ENCODE assay signal across 9 cellular contexts in the genomic region with DNA sequence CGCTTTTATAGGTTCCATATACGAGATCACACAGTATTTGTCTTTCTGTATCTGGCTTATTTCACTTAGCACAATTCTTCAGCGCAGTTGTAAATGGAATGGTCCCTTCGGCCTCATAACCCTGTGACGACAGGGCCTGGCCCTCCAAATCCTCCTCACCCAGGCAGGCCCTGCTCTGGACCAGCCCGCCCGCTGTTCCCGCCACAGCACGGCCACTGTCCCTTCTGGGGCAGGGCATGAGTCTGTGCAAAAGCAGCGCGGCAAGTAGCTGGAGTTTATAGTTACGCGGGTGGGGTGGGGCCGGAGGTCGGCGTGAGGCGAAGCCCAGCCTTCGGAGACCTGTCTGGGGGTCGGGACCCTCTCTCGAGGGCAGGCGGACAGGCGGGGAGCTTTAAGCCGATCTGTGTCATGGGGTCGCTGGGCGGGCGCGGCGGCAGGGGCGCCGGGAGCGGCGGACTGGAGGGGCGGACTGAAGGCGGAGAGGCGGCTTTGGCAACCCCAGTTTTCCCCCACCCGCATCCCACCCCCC. TPM values are rescaled to one million over a fixed set of nuclear protein-coding genes. Genes with fewer than 3 reads are reported as not detected.
DNase-seq lines count a peak whose midpoint lies in the region; ATAC-seq, FAIRE-seq and TF ChIP-seq lines count a peak whose summit lies in the region.
"Had no signal": no experiment of that assay in that cellular context is flagged by ENCODE, and none has a peak within 500 bp of the region (broad histone marks: within the 10 kb centered on the region; RNA-seq: fewer than 3 reads in every experiment).

No MANE protein-coding gene starts in this region.

- H3K4me2 ChIP-seq in trophoblast cell (ENCODE audit: low read length): peak overlapping the region; percentile 90

- no peaks in the 10 kb centered on the region for H3K9me3 ChIP-seq in trophoblast cell (ENCODE audit: insufficient read depth, low read depth, low read length)

- peaks cover 12% of the 10 kb centered on the region for H3K4me1 Mint-ChIP-seq in WTC11
- H3K4me1 Mint-ChIP-seq in activated T-cell treated with anti-CD3 and anti-CD28 coated beads, Interleukin-2, amount 50 U/mL, for 72 hours (ENCODE audit: low read depth): no peaks in the 10 kb centered on the region

- POLR2A ChIA-PET in WTC11 (lab: Charles Lee): interaction anchor here (0.7 to 1.2 kb wide), 2 partner anchors 12 to 18 kb away, joined by 3 read pairs; partner anchors contain the start of gene AP3S2

- peaks cover 7 to 9% of the 10 kb centered on the region in 2 experiments for H3K4me1 ChIP-seq in trophoblast cell (ENCODE audit: control insufficient read depth in 1 of 2, insufficient read depth in 2 of 2, low read length in 2 of 2)

- intact Hi-C loops in left cardiac atrium (cut with DNase I): loop anchor here in 1 of 2 donors (5.0 kb wide), 1 partner anchor 155 kb away; no protein-coding TSS in a partner anchor

- H3K14ac ChIP-seq in trophoblast cell (ENCODE audit: low read length): peak overlapping the region; percentile 80

- H3K4me3 ChIP-seq in trophoblast cell (ENCODE audit: low read depth, low read length): peak overlapping the region; percentile 87

- WGBS in trophoblast cell (ENCODE audit: extremely low coverage, insufficient coverage, insufficient read length): no CpG with 5 or more reads among the region's 36 CpGs

- H3K4ac ChIP-seq in trophoblast cell (ENCODE audit: low read depth, low read length): peak overlapping the region; percentile 60

- peaks cover 4% of the 10 kb centered on the region for H3K79me2 ChIP-seq in trophoblast cell (ENCODE audit: control insufficient read depth, insufficient read depth, low read length, poor library complexity)

- FAIRE-seq in GM19239 (lab: Jason Lieb, UNC): no peak
- FAIRE-seq: endometrium had no signal

- H3K23ac ChIP-seq in trophoblast cell (ENCODE audit: low read length): no peak overlapping the region

- no peaks in the 10 kb centered on the region for H3K9me3 Mint-ChIP-seq in WTC11
- no peaks in the 10 kb centered on the region for H3K9me3 Mint-ChIP-seq in activated T-cell treated with anti-CD3 and anti-CD28 coated beads, Interleukin-2, amount 50 U/mL, for 72 hours

- peaks cover 21% of the 10 kb centered on the region for H3K27me3 Mint-ChIP-seq in WTC11 (ENCODE audit: low read depth)
- peaks cover 41% of the 10 kb centered on the region for H3K27me3 Mint-ChIP-seq in activated T-cell treated with anti-CD3 and anti-CD28 coated beads, Interleukin-2, amount 50 U/mL, for 72 hours (ENCODE audit: low read depth)

- peak overlapping the region; percentile 58 for H4K12ac ChIP-seq in trophoblast cell (ENCODE audit: low read depth, low read length)

- H4K91ac ChIP-seq in trophoblast cell (ENCODE audit: low read depth, low read length): peak overlapping the region; percentile 60

- H3K9ac ChIP-seq in trophoblast cell (ENCODE audit: low read length): peak overlapping the region; percentile 79

- no peak overlapping the region for H2BK5ac ChIP-seq in trophoblast cell (ENCODE audit: low read depth, low read length, poor library complexity)

- H3K27ac ChIP-seq in trophoblast cell (ENCODE audit: low read depth, low read length): no peak overlapping the region

- peak overlapping the region; percentile 34 for H2BK12ac ChIP-seq in trophoblast cell (ENCODE audit: low read length)

- CTCF ChIA-PET in WTC11 (lab: Charles Lee): interaction anchor here (1.1 to 2.4 kb wide), 12 partner anchors 13 to 381 kb away, joined by 3 to 18 read pairs (median 6); partner anchors contain the start of gene AP3S2

- DNase-seq in EH (ENCODE audit: low read depth) (peak; percentile 45), WTC11 (ENCODE audit: low spot score) (peak; percentile 42), left cardiac atrium (peak; percentile 54), trophoblast cell (peak in 1 of 2 donors; percentile 50), GM19239 (ENCODE audit: insufficient read length, low spot score) (no peak), NCI-H2029 (lab: John Stamatoyannopoulos, UW) (no peak)
- DNase-seq in activated T-cell treated with anti-CD3 and anti-CD28 coated beads, Interleukin-2, amount 50 U/mL, for 72 hours: no peak

- H4K8ac ChIP-seq in trophoblast cell (ENCODE audit: low read depth, low read length): peak overlapping the region; percentile 91

- no peak overlapping the region for H3K27ac Mint-ChIP-seq in WTC11
- no peak overlapping the region for H3K27ac Mint-ChIP-seq in activated T-cell treated with anti-CD3 and anti-CD28 coated beads, Interleukin-2, amount 50 U/mL, for 72 hours

- ATAC-seq in WTC11: peak; percentile 60
- peak; percentile 85 to 87 for ATAC-seq in left cardiac atrium
- no peak for ATAC-seq in activated T-cell treated with anti-CD3 and anti-CD28 coated beads, Interleukin-2, amount 50 U/mL, for 72 hours (replicated peaks in 1 of 2)
- ATAC-seq in GM18870 (IDR thresholded peaks at IDR 0.05; ENCODE audit: unreplicated experiment): no peak

- TF ChIP-seq CTCF in WTC11 (IDR thresholded peaks at IDR 0.05): no peak

- H3K18ac ChIP-seq in trophoblast cell (ENCODE audit: low read length): peak overlapping the region; percentile 92

- H2AK5ac ChIP-seq in trophoblast cell (ENCODE audit: low read length): no peak overlapping the region

- H3K79me1 ChIP-seq in trophoblast cell (ENCODE audit: low read length): peaks cover 10% of the 10 kb centered on the region

- no peaks in the 10 kb centered on the region for H3K27me3 ChIP-seq in trophoblast cell (ENCODE audit: insufficient read depth, low read length)

- H3K4me3 Mint-ChIP-seq in WTC11: peak overlapping the region; percentile 69
- H3K4me3 Mint-ChIP-seq in activated T-cell treated with anti-CD3 and anti-CD28 coated beads, Interleukin-2, amount 50 U/mL, for 72 hours: peak overlapping the region in 1 of 2 donors; percentile 53

- H3K36me3 ChIP-seq in trophoblast cell (ENCODE audit: control insufficient read depth in 1 of 2, insufficient read depth in 2 of 2, low read length in 2 of 2): no peaks in the 10 kb centered on the region

- H2AFZ ChIP-seq in trophoblast cell (ENCODE audit: insufficient read depth, low read length, poor library complexity): peak overlapping the region; percentile 89

- no peaks in the 10 kb centered on the region for H3K36me3 Mint-ChIP-seq in WTC11
- H3K36me3 Mint-ChIP-seq in activated T-cell treated with anti-CD3 and anti-CD28 coated beads, Interleukin-2, amount 50 U/mL, for 72 hours (ENCODE audit: insufficient read depth in 2 of 2): no peaks in the 10 kb centered on the region

- peak overlapping the region; percentile 59 for H2BK120ac ChIP-seq in trophoblast cell (ENCODE audit: insufficient read depth, low read length, poor library complexity)

TF ChIP-seq in WTC11, 78 proteins besides CTCF, POLR2A, EP300 and RAD21 (continues in another document):
- no peak for TF ChIP-seq NFYB (CRISPR knock-in tag; conservative IDR thresholded peaks at IDR 0.05; ENCODE audit: low read depth)
- TF ChIP-seq, protein P1, sequence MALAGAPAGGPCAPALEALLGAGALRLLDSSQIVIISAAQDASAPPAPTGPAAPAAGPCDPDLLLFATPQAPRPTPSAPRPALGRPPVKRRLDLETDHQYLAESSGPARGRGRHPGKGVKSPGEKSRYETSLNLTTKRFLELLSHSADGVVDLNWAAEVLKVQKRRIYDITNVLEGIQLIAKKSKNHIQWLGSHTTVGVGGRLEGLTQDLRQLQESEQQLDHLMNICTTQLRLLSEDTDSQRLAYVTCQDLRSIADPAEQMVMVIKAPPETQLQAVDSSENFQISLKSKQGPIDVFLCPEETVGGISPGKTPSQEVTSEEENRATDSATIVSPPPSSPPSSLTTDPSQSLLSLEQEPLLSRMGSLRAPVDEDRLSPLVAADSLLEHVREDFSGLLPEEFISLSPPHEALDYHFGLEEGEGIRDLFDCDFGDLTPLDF (CRISPR knock-in tag; IDR thresholded peaks at IDR 0.05): no peak
- no peak for TF ChIP-seq ZNF317 (CRISPR knock-in tag; IDR thresholded peaks at IDR 0.05; ENCODE audit: borderline replicate concordance, low read depth)
- TF ChIP-seq, protein P2, sequence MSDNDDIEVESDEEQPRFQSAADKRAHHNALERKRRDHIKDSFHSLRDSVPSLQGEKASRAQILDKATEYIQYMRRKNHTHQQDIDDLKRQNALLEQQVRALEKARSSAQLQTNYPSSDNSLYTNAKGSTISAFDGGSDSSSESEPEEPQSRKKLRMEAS (CRISPR knock-in tag; IDR thresholded peaks at IDR 0.05): peak; percentile 9
- no peak; the same call in 1 of the 2 replicates for TF ChIP-seq KAT7 (CRISPR knock-in tag; IDR thresholded peaks at IDR 0.05; ENCODE audit: borderline replicate concordance)

RNA-seq across cellular contexts. Expression of gene ARPIN, which starts 0.5 kb away (rescaled TPM):
- total RNA-seq in WTC11 (2021) (3.5 to 4.8 TPM (median 4.7 TPM) in 3 replicates), left cardiac atrium (10 to 100 TPM; 10.2 to 13.4 TPM)
- polyA plus RNA-seq in trophoblast cell (2013): 5.4 and 5.5 TPM in 2 replicates
- not detected for total RNA-seq in activated T-cell treated with anti-CD3 and anti-CD28 coated beads, Interleukin-2, amount 50 U/mL, for 72 hours

RNA-seq across cellular contexts. Expression of gene AP3S2, which starts 18.4 kb away (rescaled TPM):
- total RNA-seq in WTC11 (2021): 35.7 to 40.0 TPM (median 36.7 TPM) in 3 replicates
- 10 to 100 TPM; 33.0 to 35.6 TPM for total RNA-seq in left cardiac atrium
- polyA plus RNA-seq in trophoblast cell (2013): 17.1 and 17.5 TPM in 2 replicates
- total RNA-seq in activated T-cell treated with anti-CD3 and anti-CD28 coated beads, Interleukin-2, amount 50 U/mL, for 72 hours: 10 to 100 TPM; 28.5 to 40.2 TPM

Comparison
In these comparisons a context has a peak if more than half of its experiments do, and no peak if none do; other contexts are left out.
1. DNase-seq: peak in EH (single experiment), WTC11 (single experiment) and left cardiac atrium (single experiment); none in activated T-cell treated with anti-CD3 and anti-CD28 coated beads, Interleukin-2, amount 50 U/mL, for 72 hours (0 of 2), GM19239 (single experiment) and NCI-H2029 (single experiment).
2. ATAC-seq: peak in WTC11 (single experiment) and left cardiac atrium (2 of 2); none in activated T-cell treated with anti-CD3 and anti-CD28 coated beads, Interleukin-2, amount 50 U/mL, for 72 hours (0 of 2) and GM18870 (single experiment).